In the genomic region with DNA sequence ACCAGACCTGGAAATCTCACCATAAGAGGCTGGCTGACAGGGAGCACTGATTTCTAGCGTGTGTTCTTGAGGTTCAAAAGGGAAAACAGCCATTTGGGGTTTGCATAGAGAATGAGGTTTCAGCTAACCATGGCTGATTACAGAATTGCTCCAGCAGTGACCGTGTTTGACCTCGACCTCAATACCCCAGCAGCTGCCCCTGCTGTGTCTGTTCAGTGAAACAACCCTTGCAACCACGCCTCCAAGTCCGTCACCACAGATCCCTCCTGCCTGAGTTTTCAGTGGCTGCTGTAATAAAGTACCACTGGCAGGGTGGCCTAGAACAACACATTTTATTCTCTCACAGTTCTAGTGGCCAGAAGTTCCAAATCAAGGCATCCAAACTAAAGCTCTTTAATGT, we compare ENCODE assay signal across 23 cellular contexts.
"Had no signal": no experiment of that assay in that cellular context is flagged by ENCODE, and none has a peak within 500 bp of the region (broad histone marks: within the 10 kb centered on the region; RNA-seq: fewer than 3 reads in every experiment).

No MANE protein-coding gene starts in this region.

- H3K36me3 ChIP-seq: breast epithelium, gastrocnemius medialis, neutrophil, pancreas, tibial nerve, uterus had no signal

- H3K27ac ChIP-seq: gastrocnemius medialis, neutrophil, tibial nerve, uterus had no signal

- H3K9me3 Mint-ChIP-seq: activated CD4-positive, alpha-beta T cell treated with anti-CD3 and anti-CD28 coated beads, Interleukin-2, amount 10 ng/mL, durations not matched to agents 7 days and 5 days; activated T-cell treated with anti-CD3 and anti-CD28 coated beads, Interleukin-2, amount 50 U/mL, for 72 hours; naive B cell had no signal

- H3K27me3 ChIP-seq: breast epithelium, gastrocnemius medialis, neutrophil, pancreas, tibial nerve, uterus had no signal

- H3K27ac Mint-ChIP-seq: activated CD4-positive, alpha-beta T cell treated with anti-CD3 and anti-CD28 coated beads, Interleukin-2, amount 10 ng/mL, durations not matched to agents 7 days and 5 days; activated CD8-positive, alpha-beta T cell treated with anti-CD3 and anti-CD28 coated beads, Interleukin-2, amount 10 ng/mL, durations not matched to agents 7 days and 5 days; activated T-cell treated with anti-CD3 and anti-CD28 coated beads, Interleukin-2, amount 50 U/mL, for 72 hours had no signal

- DNase-seq: activated CD4-positive, alpha-beta T cell treated with anti-CD3 and anti-CD28 coated beads, Interleukin-2, amount 10 ng/mL, durations not matched to agents 7 days and 5 days; activated CD8-positive, alpha-beta memory T cell treated with anti-CD3 and anti-CD28 coated beads, Interleukin-2, amount 50 U/mL, for 4 hours; activated CD8-positive, alpha-beta T cell treated with anti-CD3 and anti-CD28 coated beads, Interleukin-2, amount 10 ng/mL, durations not matched to agents 7 days and 5 days; activated effector memory CD4-positive, alpha-beta T cell treated with anti-CD3 and anti-CD28 coated beads, Interleukin-2, amount 50 U/mL, for 16 hours; activated naive CD4-positive, alpha-beta T cell treated with anti-CD3 and anti-CD28 coated beads, Interleukin-2, amount 50 U/mL, for 16 hours; activated T-cell treated with anti-CD3 and anti-CD28 coated beads, Interleukin-2, amount 50 U/mL, for 72 hours; aorta; cerebellar nuclear complex; cortex of kidney; gastrocnemius medialis; head of caudate nucleus; naive B cell; pancreas; stimulated activated CD4-positive, alpha-beta T cell treated with anti-CD3 and anti-CD28 coated beads, Interleukin-2, amount 100 ng/mL, for 24 hours; stimulated activated naive CD8-positive, alpha-beta T cell treated with anti-CD3 and anti-CD28 coated beads, Interleukin-15, Interleukin-2, amounts not matched to agents 100 U/mL and 50 U/mL, for 24 hours; T-helper 1 cell; T-helper 9 cell; uterus had no signal

- ATAC-seq: activated CD4-positive, CD25-positive, alpha-beta regulatory T cell treated with anti-CD3 and anti-CD28 coated beads, Interleukin-2, amount 50 U/mL, for 24 hours; activated CD8-positive, alpha-beta T cell treated with anti-CD3 and anti-CD28 coated beads, Interleukin-2, amount 10 ng/mL, durations not matched to agents 7 days and 5 days; activated T-cell treated with anti-CD3 and anti-CD28 coated beads, Interleukin-2, amount 50 U/mL, for 72 hours; gastrocnemius medialis; left lobe of liver; stimulated activated naive CD8-positive, alpha-beta T cell treated with anti-CD3 and anti-CD28 coated beads, Interleukin-15, Interleukin-2, amounts not matched to agents 100 U/mL and 50 U/mL, for 24 hours had no signal

- H3K4me3 Mint-ChIP-seq: activated CD4-positive, alpha-beta T cell treated with anti-CD3 and anti-CD28 coated beads, Interleukin-2, amount 10 ng/mL, durations not matched to agents 7 days and 5 days; activated CD8-positive, alpha-beta T cell treated with anti-CD3 and anti-CD28 coated beads, Interleukin-2, amount 10 ng/mL, durations not matched to agents 7 days and 5 days; activated T-cell treated with anti-CD3 and anti-CD28 coated beads, Interleukin-2, amount 50 U/mL, for 72 hours; naive B cell had no signal

- H3K4me3 ChIP-seq: breast epithelium, gastrocnemius medialis, pancreas, tibial nerve, uterus had no signal

- H3K36me3 Mint-ChIP-seq: naive B cell had no signal

- H3K4me1 Mint-ChIP-seq: activated CD4-positive, alpha-beta T cell treated with anti-CD3 and anti-CD28 coated beads, Interleukin-2, amount 10 ng/mL, durations not matched to agents 7 days and 5 days had no signal

- H3K27me3 Mint-ChIP-seq: activated CD4-positive, alpha-beta T cell treated with anti-CD3 and anti-CD28 coated beads, Interleukin-2, amount 10 ng/mL, durations not matched to agents 7 days and 5 days had no signal

- H3K9me3 ChIP-seq: breast epithelium, gastrocnemius medialis, neutrophil, pancreas, tibial nerve, uterus had no signal
